Comparison of ENCODE assay signal across 13 cellular contexts in the genomic region with DNA sequence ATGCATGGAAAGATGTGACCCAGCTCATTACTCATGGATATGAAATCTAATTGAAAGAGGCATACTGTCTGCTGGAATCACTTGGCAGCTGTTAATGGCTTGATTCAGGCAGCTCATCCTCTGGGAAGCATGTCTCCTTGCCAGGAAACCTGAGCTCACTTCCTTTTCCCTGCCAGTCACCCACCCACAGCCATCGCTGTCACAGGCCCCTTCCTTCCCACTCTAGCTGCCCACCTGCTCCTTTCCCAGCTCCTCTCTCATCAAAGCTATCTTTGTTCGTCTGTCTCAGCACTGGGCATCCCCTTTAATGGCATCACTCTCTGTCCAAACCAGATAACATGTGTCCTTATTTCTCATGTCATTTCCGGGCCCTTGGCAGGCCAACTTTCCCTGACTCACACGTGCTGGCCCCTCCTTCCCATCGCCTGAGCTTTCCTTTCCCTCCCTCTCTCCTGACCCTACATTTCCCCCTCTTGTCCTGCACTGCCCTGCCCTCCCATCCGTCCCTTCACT.
A peak's percentile ranks its signal among the peaks of the same experiment; 100 is the strongest.
DNase-seq lines count a peak whose midpoint lies in the region; TF ChIP-seq lines count a peak whose summit lies in the region.
"Had no signal": no experiment of that assay in that cellular context is flagged by ENCODE, and none has a peak within 500 bp of the region (broad histone marks: within the 10 kb centered on the region; RNA-seq: fewer than 3 reads in every experiment).

No MANE protein-coding gene starts in this region.

- no peaks in the 10 kb centered on the region for H3K4me1 ChIP-seq in smooth muscle cell (ENCODE audit: low read depth)

- H2AFZ ChIP-seq in smooth muscle cell (ENCODE audit: low read depth), result no peak overlapping the region

- H3K36me3 ChIP-seq in MG63, result no peaks in the 10 kb centered on the region
- no peaks in the 10 kb centered on the region for H3K36me3 ChIP-seq in smooth muscle cell (ENCODE audit: low read depth)

- H3K9ac ChIP-seq in smooth muscle cell (ENCODE audit: low read depth), result no peak overlapping the region

- no peak overlapping the region for H3K4me2 ChIP-seq in smooth muscle cell

- no peaks in the 10 kb centered on the region for H4K20me1 ChIP-seq in smooth muscle cell (ENCODE audit: low read depth)

- no peaks in the 10 kb centered on the region for H3K79me2 ChIP-seq in smooth muscle cell (ENCODE audit: low read depth)

- H3K27ac ChIP-seq in smooth muscle cell (ENCODE audit: low read depth), result no peak overlapping the region

- WGBS in smooth muscle cell (ENCODE audit: low lambda C conversion rate), result 56% methylated on average over 6 of the region's 6 CpGs

- H3K9me3 ChIP-seq in MG63 (peaks cover 2% of the 10 kb centered on the region), smooth muscle cell (replicated peaks; ENCODE audit: low read depth) (no peaks in the 10 kb centered on the region)

- H3K4me3 ChIP-seq in MG63 (no peak overlapping the region), cardiac fibroblast (replicated peaks in 1 of 2; ENCODE audit: low read depth in 2 of 2, low read length in 2 of 2) (no peak overlapping the region), smooth muscle cell (no peak overlapping the region)

- DNase-seq in COLO829 (ENCODE audit: low spot score), result peak; percentile 86
- DNase-seq in MG63, result peak; percentile 93
- DNase-seq in cardiac fibroblast (ENCODE audit: low read depth in 2 of 2), result peak; percentile 66 to 74
- peak; percentile 27 to 91 for DNase-seq in lung microvascular endothelial cell (ENCODE audit: low read depth in 2 of 2)
- DNase-seq in activated CD4-positive, alpha-beta T cell treated with anti-CD3 and anti-CD28 coated beads, Interleukin-2, amount 50 U/mL, for 48 hours, result no peak
- DNase-seq in COLO668 (lab: John Stamatoyannopoulos, UW; ENCODE audit: unreplicated experiment), result no peak
- no peak for DNase-seq in smooth muscle cell (lab: John Stamatoyannopoulos, UW; ENCODE audit: unreplicated experiment)
- DNase-seq in NCI-H2196 (lab: John Stamatoyannopoulos, UW; ENCODE audit: unreplicated experiment), result no peak
- DNase-seq: activated CD4-positive, alpha-beta T cell treated with anti-CD3 and anti-CD28 coated beads, Interleukin-2, amount 50 U/mL, for 4 hours; activated gamma-delta T cell treated with Interleukin-2 at 50 U/mL for 16 hours; CD8-positive, alpha-beta T cell; GOT3; NCI-H1417 treated with DMSO at 0.1 percent for 48 hours had no signal

- peaks cover 4% of the 10 kb centered on the region for H3F3A ChIP-seq in smooth muscle cell (ENCODE audit: low read depth)

- H3K27me3 ChIP-seq in MG63 (no peaks in the 10 kb centered on the region), smooth muscle cell (ENCODE audit: low read depth) (no peaks in the 10 kb centered on the region)

- TF ChIP-seq CTCF in cardiac fibroblast (IDR thresholded peaks at IDR 0.05; ENCODE audit: low read depth, low read length), result no peak
- TF ChIP-seq CTCF in smooth muscle cell (IDR thresholded peaks at IDR 0.05; ENCODE audit: borderline replicate concordance, insufficient read depth, poor library complexity, severe bottlenecking), result no peak

Comparison
In these comparisons a context has a peak if more than half of its experiments do, and no peak if none do; other contexts are left out.
1. DNase-seq: peak in COLO829 (single experiment), MG63 (single experiment), cardiac fibroblast (2 of 2) and lung microvascular endothelial cell (2 of 2); none in activated CD4-positive, alpha-beta T cell treated with anti-CD3 and anti-CD28 coated beads, Interleukin-2, amount 50 U/mL, for 48 hours (0 of 2), COLO668 (single experiment), smooth muscle cell (single experiment) and NCI-H2196 (single experiment).